26 cellular contexts compared by ENCODE assay signal in genomic region chr3:165529451-165529850, GRCh38.
"Had no signal": no experiment of that assay in that cellular context is flagged by ENCODE, and none has a peak within 500 bp of the region (broad histone marks: within the 10 kb centered on the region; RNA-seq: fewer than 3 reads in every experiment).

No MANE protein-coding gene starts in this region.

- H3K4me3 ChIP-seq: neural progenitor cell, ovary, psoas muscle, right lobe of liver, sigmoid colon, stomach, thoracic aorta, thyroid gland, tibial nerve, upper lobe of left lung, vagina had no signal

- ATAC-seq: natural killer cell; psoas muscle; right cardiac atrium; right lobe of liver; stimulated activated effector memory CD8-positive, alpha-beta T cell treated with anti-CD3 and anti-CD28 coated beads, Interleukin-12 subunit alpha, Interleukin-12 subunit beta, amount 100 ng/mL, for 72 hours; stimulated activated naive B cell treated with anti-CD40 and anti-IgM and Interleukin-4, amounts not matched to agents 10 μg/mL and 1 μg/mL and 100 μg/mL, for 72 hours had no signal

- H2AFZ ChIP-seq: neural progenitor cell, parathyroid adenoma had no signal

- H3K27ac ChIP-seq: neural progenitor cell, ovary, parathyroid adenoma, psoas muscle, right lobe of liver, sigmoid colon, stomach, thoracic aorta, thyroid gland, tibial nerve, upper lobe of left lung, vagina had no signal

- DNase-seq: natural killer cell; occipital lobe; ovary; posterior cingulate gyrus; psoas muscle; right cardiac atrium; right lobe of liver; sigmoid colon; small intestine; stimulated activated CD4-positive, alpha-beta T cell treated with anti-CD3 and anti-CD28 coated beads, Interleukin-15, amount 100 ng/mL, for 24 hours; stimulated activated CD4-positive, alpha-beta T cell treated with anti-CD3 and anti-CD28 coated beads, Interleukin-2, amount 100 ng/mL, for 24 hours; stimulated activated CD4-positive, alpha-beta T cell treated with anti-CD3 and anti-CD28 coated beads, Interleukin-2, amount 100 ng/mL, for 48 hours; stimulated activated CD4-positive, alpha-beta T cell treated with anti-CD3 and anti-CD28 coated beads, Interleukin-4, amount 100 ng/mL, for 24 hours; stimulated activated naive B cell treated with anti-CD40 and anti-IgM and Interleukin-4, amounts not matched to agents 10 μg/mL and 1 μg/mL and 100 μg/mL, for 72 hours; stimulated activated naive CD4-positive, alpha-beta T cell treated with Interleukin-2 at 50 U/mL for 16 hours; stomach; thyroid gland; trophoblast cell; upper lobe of left lung had no signal

- H3K4me2 ChIP-seq: neural progenitor cell had no signal

- FAIRE-seq: urothelium cell line had no signal

- H3K36me3 ChIP-seq: neural progenitor cell, ovary, right lobe of liver, sigmoid colon, stomach, thoracic aorta, thyroid gland, tibial nerve, upper lobe of left lung, vagina had no signal

- H3K9ac ChIP-seq: neural progenitor cell, parathyroid adenoma had no signal

- H3K4me1 ChIP-seq: parathyroid adenoma, psoas muscle, right lobe of liver, sigmoid colon, stomach, thyroid gland, tibial nerve, upper lobe of left lung, vagina had no signal

- H3K9me3 ChIP-seq: ovary, psoas muscle, right lobe of liver, sigmoid colon, stomach, thoracic aorta, thyroid gland, tibial nerve, upper lobe of left lung, vagina had no signal

- H3K79me2 ChIP-seq: parathyroid adenoma had no signal

- H3K27me3 ChIP-seq: neural progenitor cell, ovary, right lobe of liver, sigmoid colon, stomach, thyroid gland, tibial nerve, upper lobe of left lung, vagina had no signal
